In the genomic region with DNA sequence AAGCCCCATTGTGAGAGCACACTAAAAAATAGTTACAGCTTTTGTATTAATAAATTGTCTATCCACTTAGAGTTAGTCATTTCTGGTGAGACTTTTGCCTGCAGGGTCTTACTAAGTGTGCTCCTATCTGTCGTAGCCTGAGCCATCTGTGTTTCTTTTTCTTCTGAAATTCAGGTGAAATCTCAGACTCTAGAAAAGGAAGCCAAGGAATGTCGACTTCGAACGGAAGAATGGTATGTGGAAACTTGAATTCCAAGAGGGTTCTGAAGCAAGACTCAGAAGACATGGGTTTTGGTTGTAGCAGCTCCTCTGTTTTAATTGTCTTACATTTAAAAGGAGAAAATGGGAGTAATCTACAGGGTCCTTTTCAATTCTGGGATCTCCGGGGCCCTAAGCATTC, we compare ENCODE assay signal across 13 cellular contexts. TPM values are rescaled to one million over a fixed set of nuclear protein-coding genes. Genes with fewer than 3 reads are reported as not detected.
DNase-seq lines count a peak whose midpoint lies in the region; ATAC-seq and TF ChIP-seq lines count a peak whose summit lies in the region.
"Had no signal": no experiment of that assay in that cellular context is flagged by ENCODE, and none has a peak within 500 bp of the region (broad histone marks: within the 10 kb centered on the region; RNA-seq: fewer than 3 reads in every experiment).

No MANE protein-coding gene starts in this region.

- TF ChIP-seq RAD21 in Ishikawa (IDR thresholded peaks at IDR 0.05; ENCODE audit: low read depth) = no peak

- H3K27me3 ChIP-seq in thyroid gland = no peaks in the 10 kb centered on the region
- H3K27me3 ChIP-seq: BLaER1 treated with 17β-estradiol and CSF1 and Interleukin-3, amounts not matched to agents 10 nM and 100 nM had no signal

- intact Hi-C loops in thyroid gland (cut with DNase I) = no loop called here

- H3K36me3 ChIP-seq in thyroid gland = peaks cover 31 to 46% of the 10 kb centered on the region in 2 donors

- peaks cover 6% of the 10 kb centered on the region for H3K4me1 Mint-ChIP-seq in mesothelial cell of epicardium
- H3K4me1 Mint-ChIP-seq: H9 had no signal

- no peak for TF ChIP-seq POLR2A in thyroid gland (IDR thresholded peaks at IDR 0.05)

- no peak for TF ChIP-seq CTCF in epithelial cell of proximal tubule (conservative IDR thresholded peaks at IDR 0.05; ENCODE audit: low read depth, low read length)
- TF ChIP-seq CTCF in mesothelial cell of epicardium (IDR thresholded peaks at IDR 0.05; ENCODE audit: unreplicated experiment) = no peak
- TF ChIP-seq CTCF in thyroid gland (IDR thresholded peaks at IDR 0.05) = no peak

- no peak for ATAC-seq in GM21529 (IDR thresholded peaks at IDR 0.05; ENCODE audit: unreplicated experiment)
- ATAC-seq: HepG2 had no signal

- DNase-seq in epithelial cell of proximal tubule (ENCODE audit: low read depth) (peak; percentile 36), mesothelial cell of epicardium (ENCODE audit: low spot score in 2 of 2, unreplicated experiment in 2 of 2) (no peak), thyroid gland (no peak), NCI-H446 treated with DMSO at 0.1 percent for 48 hours (lab: John Stamatoyannopoulos, UW) (no peak), foreskin melanocyte (no peak)
- DNase-seq: ACHN; CD4-positive, CD25-positive, alpha-beta regulatory T cell; GOT3; H9 had no signal

- no peak overlapping the region for H3K4me3 Mint-ChIP-seq in mesothelial cell of epicardium
- H3K4me3 Mint-ChIP-seq: CD4-positive, CD25-positive, alpha-beta regulatory T cell; H9 had no signal

- WGBS in thyroid gland, 2 donors = 54 to 56% methylated on average over 5 of the region's 5 CpGs

- H3K4me3 ChIP-seq in epithelial cell of proximal tubule (ENCODE audit: low read depth, low read length) (no peak overlapping the region), thyroid gland (replicated peaks in 1 of 3) (no peak overlapping the region)
- H3K4me3 ChIP-seq: BLaER1 treated with 17β-estradiol and CSF1 and Interleukin-3, amounts not matched to agents 10 nM and 100 nM had no signal

- H3K27me3 Mint-ChIP-seq in mesothelial cell of epicardium (ENCODE audit: low read depth) = no peaks in the 10 kb centered on the region
- H3K27me3 Mint-ChIP-seq: CD4-positive, CD25-positive, alpha-beta regulatory T cell had no signal

- H3K27ac Mint-ChIP-seq in mesothelial cell of epicardium = peak overlapping the region; percentile 44
- H3K27ac Mint-ChIP-seq: H9 had no signal

- H3K9me3 Mint-ChIP-seq in mesothelial cell of epicardium = no peaks in the 10 kb centered on the region
- H3K9me3 Mint-ChIP-seq: CD4-positive, CD25-positive, alpha-beta regulatory T cell; H9 had no signal

- H3K27ac ChIP-seq in thyroid gland = peak overlapping the region; percentile 33 to 72 (median 68)

- no peaks in the 10 kb centered on the region for H3K9me3 ChIP-seq in thyroid gland
- H3K9me3 ChIP-seq: BLaER1 treated with 17β-estradiol and CSF1 and Interleukin-3, amounts not matched to agents 10 nM and 100 nM had no signal

- peaks cover 0 to 6% of the 10 kb centered on the region in 2 donors for H3K4me1 ChIP-seq in thyroid gland

- H3K36me3 Mint-ChIP-seq in mesothelial cell of epicardium = peaks cover 29% of the 10 kb centered on the region

- TF ChIP-seq EP300 in Ishikawa (IDR thresholded peaks at IDR 0.05; ENCODE audit: borderline replicate concordance) = no peak

TF ChIP-seq in Ishikawa, 13 proteins besides CTCF, POLR2A, EP300 and RAD21:
- peak; percentile 29; the same call in 1 of the 2 replicates for TF ChIP-seq TEAD4 (IDR thresholded peaks at IDR 0.05)
- no peak for TF ChIP-seq YY1 (IDR thresholded peaks at IDR 0.05; ENCODE audit: low read depth)

RNA-seq across cellular contexts. Expression of a gene that starts 19.4 kb away (rescaled TPM):
- 10.2 and 17.2 TPM in 2 replicates for total RNA-seq in epithelial cell of proximal tubule
- total RNA-seq in mesothelial cell of epicardium = 33.0 to 36.2 TPM (median 34.1 TPM) in 3 replicates
- 100 to 1,000 TPM in 2 of 4 donors, 10 to 100 TPM in 2; 55.0 to 118 (median 86.6) TPM for total RNA-seq in thyroid gland
